In the genomic region with DNA sequence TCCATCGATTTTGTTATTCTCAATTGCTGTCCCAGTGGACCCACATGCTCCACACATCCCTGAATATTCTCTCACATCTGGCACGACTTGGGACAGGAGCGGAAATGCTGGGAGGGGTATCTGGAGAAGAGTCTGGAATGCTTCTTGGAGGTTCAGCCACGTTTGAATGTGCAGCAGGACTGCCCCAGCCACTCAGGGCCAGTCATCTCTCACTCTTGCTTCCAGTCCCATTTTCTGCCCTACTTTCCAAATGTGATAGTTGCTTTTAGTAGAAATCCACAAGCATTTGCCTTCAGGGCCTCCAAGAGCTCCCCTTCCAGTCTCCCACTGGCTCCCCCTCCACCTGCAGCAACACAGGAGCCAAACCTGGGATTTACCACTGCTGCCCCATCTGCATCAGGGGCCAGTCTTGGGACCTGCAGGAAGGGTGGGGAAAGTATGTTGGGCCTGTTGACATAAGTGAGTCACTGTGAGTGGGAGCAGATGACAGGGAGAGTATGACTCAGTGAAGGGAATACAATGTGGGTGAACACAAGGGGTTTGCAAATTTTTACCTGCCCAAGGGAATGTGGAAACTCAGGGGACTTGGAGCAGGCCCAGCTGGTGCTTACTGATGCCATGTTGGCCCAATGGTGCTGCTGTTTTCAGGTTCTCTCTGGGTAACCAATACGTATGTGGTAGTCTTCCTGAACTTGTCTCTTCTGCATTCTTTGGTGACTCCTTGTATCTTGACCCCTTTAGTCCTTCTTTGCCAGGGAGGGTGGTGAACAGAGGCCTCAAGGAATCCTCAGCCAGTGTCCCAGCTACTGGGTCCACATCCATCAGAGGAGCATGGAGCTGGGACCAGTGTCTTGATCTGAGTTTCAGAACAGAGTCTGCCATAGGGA, we compare ENCODE assay signal across 13 cellular contexts.
DNase-seq lines count a peak whose midpoint lies in the region; TF ChIP-seq lines count a peak whose summit lies in the region.
"Had no signal": no experiment of that assay in that cellular context is flagged by ENCODE, and none has a peak within 500 bp of the region (broad histone marks: within the 10 kb centered on the region; RNA-seq: fewer than 3 reads in every experiment).

No MANE protein-coding gene starts in this region.

- no peak for TF ChIP-seq CTCF in left ventricle myocardium inferior (IDR thresholded peaks at IDR 0.05; ENCODE audit: borderline replicate concordance)

- H3K27ac ChIP-seq in left ventricle myocardium inferior (replicated peaks), result no peak overlapping the region
- H3K27ac ChIP-seq: esophagus muscularis mucosa, lower lobe of right lung had no signal

- no peaks in the 10 kb centered on the region for H3K4me1 ChIP-seq in left ventricle myocardium inferior
- H3K4me1 ChIP-seq: esophagus muscularis mucosa, lower lobe of right lung had no signal

- intact Hi-C loops in left ventricle myocardium inferior (cut with micrococcal nuclease), result no loop called here
- intact Hi-C loops in cardiac septum (cut with DNase I), result no loop called here

- no peaks in the 10 kb centered on the region for H3K36me3 ChIP-seq in left ventricle myocardium inferior
- H3K36me3 ChIP-seq: esophagus muscularis mucosa, lower lobe of right lung had no signal

- H3K36me3 Mint-ChIP-seq in T-helper 2 cell treated with Interferon-gamma antibody and Interleukin-4, amounts not matched to agents 5 μg/mL and 100 μg/mL, for 36 hours (ENCODE audit: low read depth), result no peaks in the 10 kb centered on the region
- H3K36me3 Mint-ChIP-seq: WTC11 had no signal

- peak; percentile 6 for DNase-seq in T-helper 2 cell treated with Interferon-gamma antibody and Interleukin-4, amounts not matched to agents 5 μg/mL and 100 μg/mL, for 36 hours (ENCODE audit: low spot score)
- no peak for DNase-seq in T-helper 2 cell
- DNase-seq in LoVo (ENCODE audit: low spot score), result peak; percentile 71
- peak; percentile 3 for DNase-seq in dermis blood vessel endothelial cell
- DNase-seq in renal cortical epithelial cell (ENCODE audit: low read depth), result peak; percentile 91
- DNase-seq in left ventricle myocardium inferior, result no peak
- no peak for DNase-seq in cardiac septum (ENCODE audit: low spot score)
- DNase-seq in activated CD4-positive, CD25-positive, alpha-beta regulatory T cell (lab: John Stamatoyannopoulos, UW), result no peak
- DNase-seq: aorta, lower lobe of right lung, MM.1S had no signal

- no peak overlapping the region for H3K4me3 ChIP-seq in left ventricle myocardium inferior
- H3K4me3 ChIP-seq: esophagus muscularis mucosa, lower lobe of right lung had no signal

- H3K27ac Mint-ChIP-seq in T-helper 2 cell treated with Interferon-gamma antibody and Interleukin-4, amounts not matched to agents 5 μg/mL and 100 μg/mL, for 36 hours, result no peak overlapping the region
- H3K27ac Mint-ChIP-seq: WTC11 had no signal

- peaks cover 13% of the 10 kb centered on the region for H3K27me3 Mint-ChIP-seq in T-helper 2 cell treated with Interferon-gamma antibody and Interleukin-4, amounts not matched to agents 5 μg/mL and 100 μg/mL, for 36 hours (ENCODE audit: low read depth)

- no peaks in the 10 kb centered on the region for H3K9me3 ChIP-seq in left ventricle myocardium inferior (replicated peaks)
- H3K9me3 ChIP-seq: esophagus muscularis mucosa, lower lobe of right lung had no signal

- no peaks in the 10 kb centered on the region for H3K4me1 Mint-ChIP-seq in T-helper 2 cell treated with Interferon-gamma antibody and Interleukin-4, amounts not matched to agents 5 μg/mL and 100 μg/mL, for 36 hours (ENCODE audit: low read depth)

- peaks cover 97% of the 10 kb centered on the region for H3K27me3 ChIP-seq in left ventricle myocardium inferior (ENCODE audit: low read depth)

- H3K9me3 Mint-ChIP-seq in T-helper 2 cell treated with Interferon-gamma antibody and Interleukin-4, amounts not matched to agents 5 μg/mL and 100 μg/mL, for 36 hours, result no peaks in the 10 kb centered on the region
- H3K9me3 Mint-ChIP-seq: WTC11 had no signal

- no peak overlapping the region for H3K4me3 Mint-ChIP-seq in T-helper 2 cell treated with Interferon-gamma antibody and Interleukin-4, amounts not matched to agents 5 μg/mL and 100 μg/mL, for 36 hours
- H3K4me3 Mint-ChIP-seq: WTC11 had no signal

Comparison
In these comparisons a context has a peak if more than half of its experiments do, and no peak if none do; other contexts are left out.
1. DNase-seq: peak in T-helper 2 cell treated with Interferon-gamma antibody and Interleukin-4, amounts not matched to agents 5 μg/mL and 100 μg/mL, for 36 hours (single experiment), LoVo (single experiment), dermis blood vessel endothelial cell (single experiment) and renal cortical epithelial cell (single experiment); none in T-helper 2 cell (0 of 5), left ventricle myocardium inferior (single experiment), cardiac septum (single experiment) and activated CD4-positive, CD25-positive, alpha-beta regulatory T cell (0 of 4).